Comparison of ENCODE assay signal across 8 cellular contexts in the genomic region with DNA sequence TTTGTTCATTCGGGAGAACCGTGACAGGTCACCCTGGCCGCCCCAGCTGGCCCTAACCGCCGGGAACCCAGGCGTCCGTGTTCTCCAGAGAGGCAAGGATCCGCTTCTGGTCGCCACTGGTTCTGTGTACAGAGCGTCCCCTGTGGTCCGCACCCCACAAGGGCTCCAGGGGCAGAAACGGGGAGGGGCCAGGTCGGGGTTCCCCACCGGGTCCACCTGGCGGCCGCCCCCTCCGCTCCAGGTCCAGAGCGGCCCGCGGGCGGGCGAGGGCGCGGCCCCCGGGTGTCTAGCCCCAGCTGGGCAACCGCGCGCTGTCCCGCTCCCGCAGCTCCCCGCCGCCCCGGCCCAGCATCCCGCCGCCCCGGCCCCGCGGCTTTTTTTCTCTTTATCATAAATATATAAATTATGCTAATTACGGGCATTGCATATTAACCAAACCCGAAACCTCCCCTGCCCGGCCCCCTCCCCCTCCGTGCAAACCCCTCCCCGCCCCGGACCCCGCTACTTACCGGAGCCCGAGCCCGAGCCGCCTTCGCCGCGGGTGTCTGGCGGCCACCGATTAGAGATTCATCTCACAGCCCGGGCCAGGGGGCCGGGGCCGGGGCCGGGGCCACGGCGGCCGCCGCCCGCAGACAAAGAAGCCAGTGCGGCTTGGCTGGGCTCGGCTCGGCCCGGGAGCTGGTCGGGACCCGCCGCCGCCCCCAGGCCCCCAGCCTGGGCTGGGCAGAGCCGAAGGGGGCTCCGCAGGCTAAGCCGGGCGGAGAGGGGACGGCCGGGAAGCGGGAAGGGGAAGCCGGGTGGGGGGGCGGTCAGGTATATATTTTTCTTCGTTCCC.
DNase-seq lines count a peak whose midpoint lies in the region; ATAC-seq, FAIRE-seq and TF ChIP-seq lines count a peak whose summit lies in the region.

No MANE protein-coding gene starts in this region.

- H3K9ac ChIP-seq in mucosa of rectum (ENCODE audit: low read depth in 1 of 2, low read length in 2 of 2), result peak overlapping the region; percentile 79 to 96

- H3K27ac ChIP-seq in mucosa of rectum (ENCODE audit: low read depth in 2 of 2, low read length in 2 of 2), result peak overlapping the region; percentile 80 to 89

- TF ChIP-seq CTCF in epithelial cell of esophagus (IDR thresholded peaks at IDR 0.05; ENCODE audit: insufficient read depth, low read depth, low read length, missing control alignments), result no peak

- no peaks in the 10 kb centered on the region for H3K27me3 ChIP-seq in mucosa of rectum (ENCODE audit: control insufficient read depth in 2 of 2, insufficient read depth in 2 of 2, low read length in 2 of 2)

- peak overlapping the region; percentile 79 to 89 for H3K4me3 Mint-ChIP-seq in stimulated activated naive CD8-positive, alpha-beta T cell treated with anti-CD3 and anti-CD28 coated beads, Interleukin-15, amount 100 ng/mL, for 72 hours

- H3K4me3 ChIP-seq in epithelial cell of esophagus (ENCODE audit: low read length) (peak overlapping the region; percentile 69), mucosa of rectum (ENCODE audit: low read length in 2 of 2) (peak overlapping the region; percentile 91 to 93)

- no peaks in the 10 kb centered on the region for H3K27me3 Mint-ChIP-seq in stimulated activated naive CD8-positive, alpha-beta T cell treated with anti-CD3 and anti-CD28 coated beads, Interleukin-15, amount 100 ng/mL, for 72 hours

- H3K9me3 Mint-ChIP-seq in stimulated activated naive CD8-positive, alpha-beta T cell treated with anti-CD3 and anti-CD28 coated beads, Interleukin-15, amount 100 ng/mL, for 72 hours, result no peaks in the 10 kb centered on the region

- no peaks in the 10 kb centered on the region for H3K9me3 ChIP-seq in mucosa of rectum (ENCODE audit: control insufficient read depth in 2 of 2, low read length in 2 of 2)

- H3K4me1 Mint-ChIP-seq in stimulated activated naive CD8-positive, alpha-beta T cell treated with anti-CD3 and anti-CD28 coated beads, Interleukin-15, amount 100 ng/mL, for 72 hours, result peaks cover 20% of the 10 kb centered on the region

- peaks cover 12 to 13% of the 10 kb centered on the region in 2 donors for H3K4me1 ChIP-seq in mucosa of rectum (ENCODE audit: control insufficient read depth in 2 of 2, insufficient read depth in 2 of 2, low read length in 2 of 2)

- DNase-seq in ELR (ENCODE audit: low read depth) (peak; percentile 46), H54 (ENCODE audit: insufficient read length, low spot score) (peak; percentile 50), NCI-H2171 (lab: John Stamatoyannopoulos, UW) (peak; percentile 26), activated T-cell treated with anti-CD3 and anti-CD28 coated beads for 4 hours (peak; percentile 23), epithelial cell of esophagus (ENCODE audit: low read depth) (no peak), NCI-H226 (no peak)
- peak; percentile 37 to 53 for DNase-seq in stimulated activated naive CD8-positive, alpha-beta T cell treated with anti-CD3 and anti-CD28 coated beads, Interleukin-15, amount 100 ng/mL, for 72 hours

- FAIRE-seq in H54 (lab: Jason Lieb, UNC), result no peak

- ATAC-seq in stimulated activated naive CD8-positive, alpha-beta T cell treated with anti-CD3 and anti-CD28 coated beads, Interleukin-15, amount 100 ng/mL, for 72 hours, result peak; percentile 62

- no peaks in the 10 kb centered on the region for H3K36me3 ChIP-seq in mucosa of rectum (ENCODE audit: control insufficient read depth in 2 of 2, insufficient read depth in 2 of 2, low read length in 2 of 2)

- H3K27ac Mint-ChIP-seq in stimulated activated naive CD8-positive, alpha-beta T cell treated with anti-CD3 and anti-CD28 coated beads, Interleukin-15, amount 100 ng/mL, for 72 hours, result peak overlapping the region in 1 of 2 donors; percentile 99

- no peak for TF ChIP-seq POLR2A in H54 (IDR thresholded peaks at IDR 0.05; ENCODE audit: low read depth, low read length)

Comparison
In these comparisons a context has a peak if more than half of its experiments do, and no peak if none do; other contexts are left out.
1. DNase-seq: peak in ELR (single experiment), H54 (single experiment), NCI-H2171 (single experiment), activated T-cell treated with anti-CD3 and anti-CD28 coated beads for 4 hours (single experiment) and stimulated activated naive CD8-positive, alpha-beta T cell treated with anti-CD3 and anti-CD28 coated beads, Interleukin-15, amount 100 ng/mL, for 72 hours (2 of 2); none in epithelial cell of esophagus (single experiment) and NCI-H226 (single experiment).